ENCODE assay signal across 18 cellular contexts in genomic region chr11:73566422-73566821, GRCh38. TPM values are rescaled to one million over a fixed set of nuclear protein-coding genes. Genes with fewer than 3 reads are reported as not detected.
DNase-seq lines count a peak whose midpoint lies in the region; ATAC-seq, FAIRE-seq and TF ChIP-seq lines count a peak whose summit lies in the region.
"Had no signal": no experiment of that assay in that cellular context is flagged by ENCODE, and none has a peak within 500 bp of the region (broad histone marks: within the 10 kb centered on the region; RNA-seq: fewer than 3 reads in every experiment).

No MANE protein-coding gene starts in this region.

- no peak overlapping the region for H3K4me3 ChIP-seq in hepatocyte
- H3K4me3 ChIP-seq in gastroesophageal sphincter: no peak overlapping the region
- no peak overlapping the region for H3K4me3 ChIP-seq in HAP-1
- H3K4me3 ChIP-seq: BLaER1 had no signal

- no peaks in the 10 kb centered on the region for H3K27me3 Mint-ChIP-seq in chondrocyte (ENCODE audit: low read depth)

- no peaks in the 10 kb centered on the region for H3K9me3 Mint-ChIP-seq in chondrocyte (ENCODE audit: low read depth)
- H3K9me3 Mint-ChIP-seq: CD8-positive, alpha-beta T cell had no signal

- DNase-seq in EH (ENCODE audit: low read depth): peak; percentile 43
- peak; percentile 28 for DNase-seq in HT1080 (ENCODE audit: low read depth)
- DNase-seq in chondrocyte (ENCODE audit: low spot score): no peak
- no peak for DNase-seq in hepatocyte (ENCODE audit: low spot score)
- DNase-seq in GM19239 (ENCODE audit: insufficient read length, low spot score): no peak
- no peak for DNase-seq in HAP-1 (ENCODE audit: low spot score in 2 of 2)
- DNase-seq: CD8-positive, alpha-beta T cell; KBM-7; MV-4-11; NCI-H1930; NK-92 treated with Interleukin-12 subunit alpha and Interleukin-12 subunit beta, amount 100 ng/mL, for 24 hours; RPMI8226; SIG-M5 had no signal

- peak overlapping the region; percentile 27 for H3K27ac Mint-ChIP-seq in chondrocyte (ENCODE audit: unreplicated experiment)
- H3K27ac Mint-ChIP-seq: CD8-positive, alpha-beta T cell had no signal

- no peak overlapping the region for H2AFZ ChIP-seq in hepatocyte

- no peak for TF ChIP-seq CTCF in chondrocyte (IDR thresholded peaks at IDR 0.05)
- TF ChIP-seq CTCF in hepatocyte (IDR thresholded peaks at IDR 0.05; ENCODE audit: poor library complexity): no peak
- no peak for TF ChIP-seq CTCF in gastroesophageal sphincter (IDR thresholded peaks at IDR 0.05)

- peak overlapping the region; percentile 1 for H3K4me2 ChIP-seq in hepatocyte
- H3K4me2 ChIP-seq: BLaER1 had no signal

- peaks cover 11% of the 10 kb centered on the region for H3K4me1 ChIP-seq in hepatocyte (ENCODE audit: insufficient read depth)
- no peaks in the 10 kb centered on the region for H3K4me1 ChIP-seq in gastroesophageal sphincter
- peaks cover 13% of the 10 kb centered on the region for H3K4me1 ChIP-seq in HAP-1
- H3K4me1 ChIP-seq: BLaER1 had no signal

- H3K4me3 Mint-ChIP-seq in chondrocyte (ENCODE audit: unreplicated experiment): no peak overlapping the region
- H3K4me3 Mint-ChIP-seq: CD8-positive, alpha-beta T cell had no signal

- peaks cover 20% of the 10 kb centered on the region for H3K4me1 Mint-ChIP-seq in chondrocyte (ENCODE audit: low read depth)

- no peaks in the 10 kb centered on the region for H3K9me3 ChIP-seq in hepatocyte (ENCODE audit: low read depth)
- no peaks in the 10 kb centered on the region for H3K9me3 ChIP-seq in gastroesophageal sphincter
- H3K9me3 ChIP-seq in HAP-1: no peaks in the 10 kb centered on the region
- H3K9me3 ChIP-seq: BLaER1 had no signal

- no peak for TF ChIP-seq POLR2A in gastroesophageal sphincter (IDR thresholded peaks at IDR 0.05)

- FAIRE-seq in GM19239 (lab: Jason Lieb, UNC): no peak
- FAIRE-seq: A204.1 had no signal

- ATAC-seq in gastroesophageal sphincter (no peak), GM21390 (IDR thresholded peaks at IDR 0.05; ENCODE audit: unreplicated experiment) (no peak)
- ATAC-seq: CD8-positive, alpha-beta T cell; HCT116 had no signal

- peaks cover 34% of the 10 kb centered on the region for H3K79me2 ChIP-seq in hepatocyte

- TF ChIP-seq EP300 in gastroesophageal sphincter (IDR thresholded peaks at IDR 0.05): no peak

- peaks cover 6% of the 10 kb centered on the region for H3K36me3 Mint-ChIP-seq in chondrocyte (ENCODE audit: low read depth)

- peaks cover 11% of the 10 kb centered on the region for H4K20me1 ChIP-seq in hepatocyte (ENCODE audit: insufficient read depth, poor library complexity, severe bottlenecking)

- H3K27me3 ChIP-seq in hepatocyte (no peaks in the 10 kb centered on the region), gastroesophageal sphincter (no peaks in the 10 kb centered on the region), HAP-1 (ENCODE audit: low read depth) (no peaks in the 10 kb centered on the region)
- H3K27me3 ChIP-seq: BLaER1 had no signal

- no peaks in the 10 kb centered on the region for H3K9me2 ChIP-seq in hepatocyte (replicated peaks; ENCODE audit: insufficient read depth)

- no peaks in the 10 kb centered on the region for H3K36me3 ChIP-seq in hepatocyte (replicated peaks; ENCODE audit: insufficient read depth, low read depth)
- H3K36me3 ChIP-seq in gastroesophageal sphincter: peaks cover 0 to 5% of the 10 kb centered on the region in 2 donors
- H3K36me3 ChIP-seq in HAP-1 (replicated peaks): no peaks in the 10 kb centered on the region

- in situ Hi-C loops in HAP-1 (cut with MboI; ENCODE audit: low sequenced_read_pairs): no loop called here

- H3K27ac ChIP-seq in hepatocyte (no peak overlapping the region), gastroesophageal sphincter (no peak overlapping the region)
- H3K27ac ChIP-seq: BLaER1 had no signal

RNA-seq across cellular contexts. Expression of gene FAM168A, which starts 31.5 kb away (rescaled TPM):
- 17.1 and 20.3 TPM in 2 replicates for total RNA-seq in HT1080 (2014; rRNA removed; shearing (Covaris generic))
- 15.4 and 19.8 TPM in 2 replicates for polyA plus RNA-seq in HT1080 (2015; cell fraction: cytosol; rRNA removed)
- 29.4 and 31.3 TPM in 2 replicates for polyA plus RNA-seq in HT1080 (2015; cell fraction: nucleus; rRNA removed)
- total RNA-seq in chondrocyte (53.7 to 62.4 TPM (median 58.0 TPM) in 3 replicates), hepatocyte (21.1 and 24.5 TPM in 2 replicates), gastroesophageal sphincter (10 to 100 TPM; 27.5 to 51.8 (median 42.0) TPM)
- polyA plus RNA-seq in hepatocyte: 5.7 and 6.3 TPM in 2 replicates

Comparison
In these comparisons a context has a peak if more than half of its experiments do, and no peak if none do; other contexts are left out.
1. DNase-seq: peak in EH (single experiment) and HT1080 (single experiment); none in chondrocyte (single experiment), hepatocyte (single experiment), GM19239 (single experiment) and HAP-1 (0 of 2).